In the genomic region with DNA sequence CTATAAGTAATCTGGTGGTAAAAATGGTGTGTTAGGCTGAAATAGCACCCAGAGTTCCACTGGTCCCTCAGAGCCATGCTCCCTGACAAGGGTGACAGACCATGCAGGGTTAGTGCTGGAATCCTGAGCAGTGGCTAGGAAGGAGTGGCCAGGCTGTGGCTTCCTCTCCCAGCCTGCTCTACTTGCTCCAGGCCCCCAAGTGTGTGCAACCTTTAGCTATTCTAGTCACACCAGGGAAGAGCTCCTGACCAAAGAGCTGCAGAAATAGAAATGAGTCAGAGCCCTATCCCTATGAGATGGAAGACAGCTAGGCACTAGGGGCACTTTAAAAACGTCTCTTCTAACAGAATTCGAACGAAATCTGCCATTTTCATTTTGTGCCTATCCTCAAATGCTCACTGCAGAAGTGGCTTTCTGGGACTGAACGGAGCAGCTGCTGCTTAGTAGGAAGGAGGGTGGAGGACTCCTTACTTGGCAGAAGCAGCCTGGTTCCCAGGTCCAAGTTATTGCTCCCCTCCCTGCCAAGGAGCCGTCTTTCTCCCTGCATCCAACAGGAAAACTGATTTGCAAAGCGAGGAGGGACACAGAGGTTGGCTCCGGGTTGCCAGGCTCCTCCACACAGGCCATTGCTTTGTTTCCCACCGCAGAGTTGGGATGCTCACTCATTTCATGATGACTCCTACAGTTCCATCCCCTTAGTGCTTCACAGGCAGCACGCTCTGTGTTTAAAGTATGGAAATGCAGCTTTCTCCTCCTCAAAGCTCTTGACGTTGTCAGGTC, we compare ENCODE assay signal across 1 cellular context.
TF ChIP-seq lines count a peak whose summit lies in the region.

No MANE protein-coding gene starts in this region.

TF ChIP-seq in GM23338, 12 proteins besides CTCF, POLR2A, EP300 and RAD21 (continued from another document):
- TF ChIP-seq ZNF331 (CRISPR knock-in tag; IDR thresholded peaks at IDR 0.05; ENCODE audit: low read depth) (no peak), POLR2AphosphoS5 (IDR thresholded peaks at IDR 0.05; ENCODE audit: low read depth) (no peak), ZNF114 (CRISPR knock-in tag; IDR thresholded peaks at IDR 0.05) (no peak)
- TF ChIP-seq, protein P1, sequence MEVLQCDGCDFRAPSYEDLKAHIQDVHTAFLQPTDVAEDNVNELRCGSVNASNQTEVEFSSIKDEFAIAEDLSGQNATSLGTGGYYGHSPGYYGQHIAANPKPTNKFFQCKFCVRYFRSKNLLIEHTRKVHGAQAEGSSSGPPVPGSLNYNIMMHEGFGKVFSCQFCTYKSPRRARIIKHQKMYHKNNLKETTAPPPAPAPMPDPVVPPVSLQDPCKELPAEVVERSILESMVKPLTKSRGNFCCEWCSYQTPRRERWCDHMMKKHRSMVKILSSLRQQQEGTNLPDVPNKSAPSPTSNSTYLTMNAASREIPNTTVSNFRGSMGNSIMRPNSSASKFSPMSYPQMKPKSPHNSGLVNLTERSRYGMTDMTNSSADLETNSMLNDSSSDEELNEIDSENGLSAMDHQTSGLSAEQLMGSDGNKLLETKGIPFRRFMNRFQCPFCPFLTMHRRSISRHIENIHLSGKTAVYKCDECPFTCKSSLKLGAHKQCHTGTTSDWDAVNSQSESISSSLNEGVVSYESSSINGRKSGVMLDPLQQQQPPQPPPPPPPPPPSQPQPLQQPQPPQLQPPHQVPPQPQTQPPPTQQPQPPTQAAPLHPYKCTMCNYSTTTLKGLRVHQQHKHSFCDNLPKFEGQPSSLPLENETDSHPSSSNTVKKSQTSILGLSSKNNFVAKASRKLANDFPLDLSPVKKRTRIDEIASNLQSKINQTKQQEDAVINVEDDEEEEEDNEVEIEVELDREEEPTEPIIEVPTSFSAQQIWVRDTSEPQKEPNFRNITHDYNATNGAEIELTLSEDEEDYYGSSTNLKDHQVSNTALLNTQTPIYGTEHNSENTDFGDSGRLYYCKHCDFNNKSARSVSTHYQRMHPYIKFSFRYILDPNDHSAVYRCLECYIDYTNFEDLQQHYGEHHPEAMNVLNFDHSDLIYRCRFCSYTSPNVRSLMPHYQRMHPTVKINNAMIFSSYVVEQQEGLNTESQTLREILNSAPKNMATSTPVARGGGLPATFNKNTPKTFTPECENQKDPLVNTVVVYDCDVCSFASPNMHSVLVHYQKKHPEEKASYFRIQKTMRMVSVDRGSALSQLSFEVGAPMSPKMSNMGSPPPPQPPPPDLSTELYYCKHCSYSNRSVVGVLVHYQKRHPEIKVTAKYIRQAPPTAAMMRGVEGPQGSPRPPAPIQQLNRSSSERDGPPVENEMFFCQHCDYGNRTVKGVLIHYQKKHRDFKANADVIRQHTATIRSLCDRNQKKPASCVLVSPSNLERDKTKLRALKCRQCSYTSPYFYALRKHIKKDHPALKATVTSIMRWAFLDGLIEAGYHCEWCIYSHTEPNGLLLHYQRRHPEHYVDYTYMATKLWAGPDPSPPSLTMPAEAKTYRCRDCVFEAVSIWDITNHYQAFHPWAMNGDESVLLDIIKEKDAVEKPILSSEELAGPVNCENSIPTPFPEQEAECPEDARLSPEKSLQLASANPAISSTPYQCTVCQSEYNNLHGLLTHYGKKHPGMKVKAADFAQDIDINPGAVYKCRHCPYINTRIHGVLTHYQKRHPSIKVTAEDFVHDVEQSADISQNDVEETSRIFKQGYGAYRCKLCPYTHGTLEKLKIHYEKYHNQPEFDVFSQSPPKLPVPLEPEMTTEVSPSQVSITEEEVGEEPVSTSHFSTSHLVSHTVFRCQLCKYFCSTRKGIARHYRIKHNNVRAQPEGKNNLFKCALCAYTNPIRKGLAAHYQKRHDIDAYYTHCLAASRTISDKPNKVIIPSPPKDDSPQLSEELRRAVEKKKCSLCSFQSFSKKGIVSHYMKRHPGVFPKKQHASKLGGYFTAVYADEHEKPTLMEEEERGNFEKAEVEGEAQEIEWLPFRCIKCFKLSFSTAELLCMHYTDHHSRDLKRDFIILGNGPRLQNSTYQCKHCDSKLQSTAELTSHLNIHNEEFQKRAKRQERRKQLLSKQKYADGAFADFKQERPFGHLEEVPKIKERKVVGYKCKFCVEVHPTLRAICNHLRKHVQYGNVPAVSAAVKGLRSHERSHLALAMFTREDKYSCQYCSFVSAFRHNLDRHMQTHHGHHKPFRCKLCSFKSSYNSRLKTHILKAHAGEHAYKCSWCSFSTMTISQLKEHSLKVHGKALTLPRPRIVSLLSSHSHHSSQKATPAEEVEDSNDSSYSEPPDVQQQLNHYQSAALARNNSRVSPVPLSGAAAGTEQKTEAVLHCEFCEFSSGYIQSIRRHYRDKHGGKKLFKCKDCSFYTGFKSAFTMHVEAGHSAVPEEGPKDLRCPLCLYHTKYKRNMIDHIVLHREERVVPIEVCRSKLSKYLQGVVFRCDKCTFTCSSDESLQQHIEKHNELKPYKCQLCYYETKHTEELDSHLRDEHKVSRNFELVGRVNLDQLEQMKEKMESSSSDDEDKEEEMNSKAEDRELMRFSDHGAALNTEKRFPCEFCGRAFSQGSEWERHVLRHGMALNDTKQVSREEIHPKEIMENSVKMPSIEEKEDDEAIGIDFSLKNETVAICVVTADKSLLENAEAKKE (CRISPR knock-in tag; IDR thresholded peaks at IDR 0.05) = no peak
TF ChIP-seq in GM23338: peak in this region for 0.
